In genomic region chr1:44707959-44708831, GRCh38 we compare ENCODE assay signal across 8 cellular contexts. TPM values are rescaled to one million over a fixed set of nuclear protein-coding genes. Genes with fewer than 3 reads are reported as not detected.
DNase-seq lines count a peak whose midpoint lies in the region; ATAC-seq, FAIRE-seq and TF ChIP-seq lines count a peak whose summit lies in the region.

No MANE protein-coding gene starts in this region.

- peak overlapping the region; percentile 64 for H3K4me2 ChIP-seq in endothelial cell of umbilical vein (ENCODE audit: insufficient read depth, low read length)

- TF ChIP-seq CTCF in HFF-Myc (IDR thresholded peaks at IDR 0.05; ENCODE audit: low read depth, low read length, missing control alignments) (peak; percentile 51), endothelial cell of umbilical vein (IDR thresholded peaks at IDR 0.05; ENCODE audit: extremely low read depth in 1 of 2, insufficient read depth in 1 of 2, low read depth in 1 of 2, low read length in 2 of 2) (peak; percentile 61 to 63)

- peak overlapping the region; percentile 88 for H2AFZ ChIP-seq in endothelial cell of umbilical vein (ENCODE audit: low read depth, low read length)

- peak overlapping the region; percentile 56 for H3K4me3 Mint-ChIP-seq in T-helper 17 cell

- DNase-seq in Caki2 (ENCODE audit: low read depth) (peak; percentile 41), HFF-Myc (ENCODE audit: extremely low read depth, low read depth) (peak; percentile 24), T-helper 17 cell (no peak), endothelial cell of umbilical vein (ENCODE audit: low read depth, low spot score) (peak; percentile 61), myocyte (ENCODE audit: low read depth) (peak; percentile 74), NCI-H2081 treated with DMSO at 0.1 percent for 48 hours (lab: John Stamatoyannopoulos, UW) (no peak)

- CTCF ChIA-PET in endothelial cell of umbilical vein (lab: Charles Lee), result interaction anchor here (0.7 to 1.1 kb wide), 3 partner anchors 17 to 55 kb away, joined by 3 to 6 read pairs (median 3); no protein-coding TSS in a partner anchor

- peaks cover 3% of the 10 kb centered on the region for H3K36me3 Mint-ChIP-seq in T-helper 17 cell (ENCODE audit: low read depth)

- no peaks in the 10 kb centered on the region for H3K79me2 ChIP-seq in endothelial cell of umbilical vein (ENCODE audit: control insufficient read depth, insufficient read depth, low read length)

- no peaks in the 10 kb centered on the region for H3K9me3 ChIP-seq in T-helper 17 cell (ENCODE audit: control insufficient read depth, low read length, poor library complexity, severe bottlenecking)
- no peaks in the 10 kb centered on the region for H3K9me3 ChIP-seq in endothelial cell of umbilical vein (replicated peaks; ENCODE audit: control insufficient read depth, insufficient read depth, low read length)

- H3K36me3 ChIP-seq in endothelial cell of umbilical vein (ENCODE audit: control insufficient read depth in 2 of 2, extremely low read depth in 1 of 2, insufficient read depth in 2 of 2, low read length in 2 of 2), result no peaks in the 10 kb centered on the region

- H3K4me1 ChIP-seq in endothelial cell of umbilical vein (ENCODE audit: control insufficient read depth, extremely low read depth, insufficient read depth, low read length), result peaks cover 2% of the 10 kb centered on the region

- dilution Hi-C loops in endothelial cell of umbilical vein (cut with MboI; ENCODE audit: extremely low pct_ligation_motif_present, low sequenced_read_pairs), result no loop called here

- no peak overlapping the region for H3K9ac ChIP-seq in endothelial cell of umbilical vein (replicated peaks; ENCODE audit: extremely low read depth, insufficient read depth, low read length)

- peak; percentile 90 for ATAC-seq in T-helper 17 cell
- no peak for ATAC-seq in GM21786 (IDR thresholded peaks at IDR 0.05; ENCODE audit: unreplicated experiment)
- ATAC-seq in GM21390 (IDR thresholded peaks at IDR 0.05; ENCODE audit: unreplicated experiment), result no peak

- H3K4me3 ChIP-seq in HFF-Myc (replicated peaks; ENCODE audit: low read depth, low read length) (no peak overlapping the region), endothelial cell of umbilical vein (replicated peaks in 1 of 3; ENCODE audit: insufficient read depth in 1 of 3, low read depth in 1 of 3, low read length in 3 of 3) (no peak overlapping the region)

- intact Hi-C loops in endothelial cell of umbilical vein (cut with micrococcal nuclease), result no loop called here

- peaks cover 12% of the 10 kb centered on the region for H3K4me1 Mint-ChIP-seq in T-helper 17 cell

- H3K27me3 ChIP-seq in endothelial cell of umbilical vein (ENCODE audit: control insufficient read depth in 2 of 2, insufficient read depth in 2 of 2, low read length in 2 of 2), result peaks cover 2 to 5% of the 10 kb centered on the region in 2 experiments

- FAIRE-seq in endothelial cell of umbilical vein (lab: Jason Lieb, UNC), result peak; percentile 95

- H3K27me3 Mint-ChIP-seq in T-helper 17 cell, result peaks cover 12% of the 10 kb centered on the region

- H3K9me1 ChIP-seq in endothelial cell of umbilical vein (replicated peaks; ENCODE audit: control insufficient read depth, extremely low read depth, insufficient read depth, low read length), result no peaks in the 10 kb centered on the region

- TF ChIP-seq POLR2A in endothelial cell of umbilical vein (IDR thresholded peaks at IDR 0.05; ENCODE audit: low read depth, low read length), result no peak

- peak overlapping the region; percentile 45 for H3K27ac Mint-ChIP-seq in T-helper 17 cell

- no peak overlapping the region for H3K27ac ChIP-seq in endothelial cell of umbilical vein (ENCODE audit: insufficient read depth, low read depth, low read length)

- no peaks in the 10 kb centered on the region for H4K20me1 ChIP-seq in endothelial cell of umbilical vein (replicated peaks; ENCODE audit: control insufficient read depth, extremely low read depth, insufficient read depth, low read length)

- BruUV-seq in endothelial cell of umbilical vein (replicated peaks; lab: Mats Ljungman, UMichigan), result no TSS peak

- POLR2A ChIA-PET in endothelial cell of umbilical vein (lab: Charles Lee), result no interaction called here

- in situ Hi-C loops in Caki2 (cut with HindIII; ENCODE audit: low pct_unique_long_range_greater_than_20kb, low sequenced_read_pairs), result no loop called here

TF ChIP-seq in endothelial cell of umbilical vein, 7 proteins besides CTCF, POLR2A, EP300 and RAD21:
- no peak for TF ChIP-seq MAX (IDR thresholded peaks at IDR 0.05; ENCODE audit: insufficient read depth, insufficient read length)

RNA-seq across cellular contexts. Expression of gene RNU5D-1, which starts 22.8 kb away (rescaled TPM):
- total RNA-seq in Caki2 (2014; rRNA removed; shearing (Covaris generic); ENCODE audit: low replicate concordance), result not detected in 2 replicates
- total RNA-seq in T-helper 17 cell (not detected), endothelial cell of umbilical vein (not detected in 2 replicates), myocyte (not detected in 2 replicates)
- polyA plus RNA-seq in endothelial cell of umbilical vein, result not detected in 2 replicates
- not detected in 2 replicates for polyA plus RNA-seq in endothelial cell of umbilical vein (2011; cell fraction: cytosol; rRNA removed)
- under 0.01 TPM in 1 of 2 replicates, not detected in the other for polyA plus RNA-seq in endothelial cell of umbilical vein (2011; cell fraction: nucleus; rRNA removed)
- polyA plus RNA-seq in endothelial cell of umbilical vein (2012), result not detected in 2 replicates
- under 0.01 TPM in 2 replicates for polyA minus RNA-seq in endothelial cell of umbilical vein
- 827 TPM for polyA minus RNA-seq in endothelial cell of umbilical vein (2011; cell fraction: cytosol; rRNA and poly(A)+ RNA removed)
- polyA minus RNA-seq in endothelial cell of umbilical vein (2011; cell fraction: nucleus; rRNA and poly(A)+ RNA removed), result under 0.01 TPM in 2 replicates
- not detected for polyA plus RNA-seq in myocyte (2012)

RNA-seq across cellular contexts. Expression of gene KIF2C, which starts 31.4 kb away (rescaled TPM):
- total RNA-seq in Caki2 (2014; rRNA removed; shearing (Covaris generic); ENCODE audit: low replicate concordance), result 49.9 and 55.4 TPM in 2 replicates
- 1 to 10 TPM; 1.4 to 1.7 TPM for total RNA-seq in T-helper 17 cell
- 44.3 and 53.7 TPM in 2 replicates for total RNA-seq in endothelial cell of umbilical vein
- polyA plus RNA-seq in endothelial cell of umbilical vein, result 20.7 and 27.1 TPM in 2 replicates
- 34.6 and 38.3 TPM in 2 replicates for polyA plus RNA-seq in endothelial cell of umbilical vein (2011; cell fraction: cytosol; rRNA removed)
- polyA plus RNA-seq in endothelial cell of umbilical vein (2011; cell fraction: nucleus; rRNA removed), result 62.1 and 84.1 TPM in 2 replicates
- 12.8 and 33.8 TPM in 2 replicates for polyA plus RNA-seq in endothelial cell of umbilical vein (2012)
- 29.5 and 34.5 TPM in 2 replicates for polyA minus RNA-seq in endothelial cell of umbilical vein
- 54.4 TPM for polyA minus RNA-seq in endothelial cell of umbilical vein (2011; cell fraction: cytosol; rRNA and poly(A)+ RNA removed)
- 13.9 and 23.8 TPM in 2 replicates for polyA minus RNA-seq in endothelial cell of umbilical vein (2011; cell fraction: nucleus; rRNA and poly(A)+ RNA removed)
- total RNA-seq in myocyte, result 0.13 and 0.36 TPM in 2 replicates
- 0.43 TPM for polyA plus RNA-seq in myocyte (2012)

RNA-seq across cellular contexts. Expression of gene ARMH1, which starts 33.7 kb away (rescaled TPM):
- total RNA-seq in Caki2 (2014; rRNA removed; shearing (Covaris generic); ENCODE audit: low replicate concordance), result not detected in 2 replicates
- total RNA-seq in T-helper 17 cell (10 to 100 TPM; 53.0 to 56.8 TPM), endothelial cell of umbilical vein (not detected in 2 replicates), myocyte (7.0 and 13.9 TPM in 2 replicates)
- polyA plus RNA-seq in endothelial cell of umbilical vein, result 0.17 and 0.48 TPM in 2 replicates
- not detected in 2 replicates for polyA plus RNA-seq in endothelial cell of umbilical vein (2011; cell fraction: cytosol; rRNA removed)
- polyA plus RNA-seq in endothelial cell of umbilical vein (2011; cell fraction: nucleus; rRNA removed), result 0.92 and 3.2 TPM in 2 replicates
- polyA plus RNA-seq in endothelial cell of umbilical vein (2012), result not detected in 2 replicates
- 0.45 TPM in 1 of 2 replicates, not detected in the other for polyA minus RNA-seq in endothelial cell of umbilical vein
- 1.4 TPM for polyA minus RNA-seq in endothelial cell of umbilical vein (2011; cell fraction: cytosol; rRNA and poly(A)+ RNA removed)
- polyA minus RNA-seq in endothelial cell of umbilical vein (2011; cell fraction: nucleus; rRNA and poly(A)+ RNA removed), result not detected in 2 replicates
- polyA plus RNA-seq in myocyte (2012), result 0.78 TPM

RNA-seq across cellular contexts. Expression of gene TMEM53, which starts 33.9 kb away (rescaled TPM):
- 4.3 and 7.6 TPM in 2 replicates for total RNA-seq in Caki2 (2014; rRNA removed; shearing (Covaris generic); ENCODE audit: low replicate concordance)
- total RNA-seq in T-helper 17 cell, result 1 to 10 TPM; 2.6 to 2.8 TPM
- 5.3 and 5.7 TPM in 2 replicates for total RNA-seq in endothelial cell of umbilical vein
- 16.5 and 24.7 TPM in 2 replicates for polyA plus RNA-seq in endothelial cell of umbilical vein
- polyA plus RNA-seq in endothelial cell of umbilical vein (2011; cell fraction: cytosol; rRNA removed), result 7.4 and 8.7 TPM in 2 replicates
- 3.3 and 3.9 TPM in 2 replicates for polyA plus RNA-seq in endothelial cell of umbilical vein (2011; cell fraction: nucleus; rRNA removed)
- 3.5 and 5.3 TPM in 2 replicates for polyA plus RNA-seq in endothelial cell of umbilical vein (2012)
- polyA minus RNA-seq in endothelial cell of umbilical vein, result 6.2 and 8.2 TPM in 2 replicates
- polyA minus RNA-seq in endothelial cell of umbilical vein (2011; cell fraction: cytosol; rRNA and poly(A)+ RNA removed), result 11.6 TPM
- 1.5 and 1.8 TPM in 2 replicates for polyA minus RNA-seq in endothelial cell of umbilical vein (2011; cell fraction: nucleus; rRNA and poly(A)+ RNA removed)
- 20.8 and 25.5 TPM in 2 replicates for total RNA-seq in myocyte
- polyA plus RNA-seq in myocyte (2012), result 13.6 TPM

Comparison
In these comparisons a context has a peak if more than half of its experiments do, and no peak if none do; other contexts are left out.
1. DNase-seq: peak in Caki2 (single experiment), HFF-Myc (single experiment), endothelial cell of umbilical vein (single experiment) and myocyte (single experiment); none in T-helper 17 cell (0 of 3) and NCI-H2081 treated with DMSO at 0.1 percent for 48 hours (single experiment).
2. RNA of gene KIF2C, which starts 31.4 kb away (total RNA-seq): 44.3 to 53.7 TPM in endothelial cell of umbilical vein and 49.9 to 55.4 TPM in Caki2; 1.4 to 1.7 TPM in T-helper 17 cell and 0.13 to 0.36 TPM in myocyte; every median in the first group is over 10 times any median in the second.